Comparison of ENCODE assay signal across 2 cellular contexts in the genomic region with DNA sequence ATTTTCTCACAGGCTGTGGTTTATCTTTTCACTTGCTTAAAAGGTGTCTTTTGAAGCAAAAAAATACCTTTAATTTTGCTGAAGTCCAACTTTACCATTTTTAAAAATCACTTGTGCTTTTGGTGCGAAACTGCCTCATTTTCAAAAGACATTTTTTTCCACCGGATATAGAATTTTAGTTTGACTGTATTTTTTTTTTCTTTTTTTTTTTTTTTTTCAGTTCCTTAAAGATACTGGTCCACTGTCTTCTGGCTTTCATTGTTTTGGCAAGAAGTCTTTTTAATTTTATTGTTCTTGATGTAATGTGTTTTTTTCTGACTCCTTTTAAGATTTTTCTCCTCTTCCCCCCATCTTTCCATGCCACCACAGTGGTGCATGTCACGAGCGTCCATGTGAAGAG.
TF ChIP-seq lines count a peak whose summit lies in the region.

No MANE protein-coding gene starts in this region.

TF ChIP-seq in SK-N-SH, 30 proteins besides CTCF, POLR2A, EP300 and RAD21 (continued from another document):
- TF ChIP-seq FOXM1 (IDR thresholded peaks at IDR 0.05; ENCODE audit: low read depth) (no peak), GABPA (IDR thresholded peaks at IDR 0.05; ENCODE audit: low read depth) (no peak), JUND (IDR thresholded peaks at IDR 0.05) (no peak)

TF ChIP-seq in SK-N-SH treated with all-trans-retinoic acid at 6 μM for 48 hours, 23 proteins besides CTCF, POLR2A, EP300 and RAD21 (continued from another document):
- TF ChIP-seq, protein P1, sequence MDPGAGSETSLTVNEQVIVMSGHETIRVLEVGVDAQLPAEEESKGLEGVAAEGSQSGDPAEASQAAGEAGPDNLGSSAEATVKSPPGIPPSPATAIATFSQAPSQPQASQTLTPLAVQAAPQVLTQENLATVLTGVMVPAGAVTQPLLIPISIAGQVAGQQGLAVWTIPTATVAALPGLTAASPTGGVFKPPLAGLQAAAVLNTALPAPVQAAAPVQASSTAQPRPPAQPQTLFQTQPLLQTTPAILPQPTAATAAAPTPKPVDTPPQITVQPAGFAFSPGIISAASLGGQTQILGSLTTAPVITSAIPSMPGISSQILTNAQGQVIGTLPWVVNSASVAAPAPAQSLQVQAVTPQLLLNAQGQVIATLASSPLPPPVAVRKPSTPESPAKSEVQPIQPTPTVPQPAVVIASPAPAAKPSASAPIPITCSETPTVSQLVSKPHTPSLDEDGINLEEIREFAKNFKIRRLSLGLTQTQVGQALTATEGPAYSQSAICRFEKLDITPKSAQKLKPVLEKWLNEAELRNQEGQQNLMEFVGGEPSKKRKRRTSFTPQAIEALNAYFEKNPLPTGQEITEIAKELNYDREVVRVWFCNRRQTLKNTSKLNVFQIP (CRISPR knock-in tag; IDR thresholded peaks at IDR 0.05; ENCODE audit: borderline replicate concordance, low read depth): no peak
- no peak for TF ChIP-seq GLIS3 (CRISPR knock-in tag; IDR thresholded peaks at IDR 0.05)
- no peak for TF ChIP-seq TOX (CRISPR knock-in tag; IDR thresholded peaks at IDR 0.05; ENCODE audit: borderline replicate concordance)
- no peak for TF ChIP-seq SNAI2 (CRISPR knock-in tag; IDR thresholded peaks at IDR 0.05)
- TF ChIP-seq ZC3H10 (CRISPR knock-in tag; IDR thresholded peaks at IDR 0.05): no peak
- TF ChIP-seq ZFP30 (CRISPR knock-in tag; IDR thresholded peaks at IDR 0.05): no peak
- TF ChIP-seq TCF4 (CRISPR knock-in tag; IDR thresholded peaks at IDR 0.05; ENCODE audit: borderline replicate concordance): no peak
- no peak for TF ChIP-seq CSDC2 (CRISPR knock-in tag; IDR thresholded peaks at IDR 0.05)
